ENCODE assay signal across 8 cellular contexts in genomic region chr17:75288359-75288758, GRCh38. TPM values are rescaled to one million over a fixed set of nuclear protein-coding genes. Genes with fewer than 3 reads are reported as not detected.
A peak's percentile ranks its signal among the peaks of the same experiment; 100 is the strongest.
DNase-seq lines count a peak whose midpoint lies in the region; ATAC-seq and TF ChIP-seq lines count a peak whose summit lies in the region.

No MANE protein-coding gene starts in this region.

- no peaks in the 10 kb centered on the region for H3K27me3 ChIP-seq in GM23248 (replicated peaks; ENCODE audit: insufficient read depth)

- no peak overlapping the region for H3K27ac ChIP-seq in GM23248

- in situ Hi-C loops in GM23248 (cut with MboI), result no loop called here

- H3K79me2 ChIP-seq in GM23248 (ENCODE audit: insufficient read depth), result no peaks in the 10 kb centered on the region

- DNase-seq in GM23248 (no peak), T-helper 17 cell (no peak), fibroblast of villous mesenchyme (ENCODE audit: low read depth) (no peak), skeletal muscle cell (ENCODE audit: low read depth) (no peak), AML-193 (lab: John Stamatoyannopoulos, UW) (no peak), NCI-H2107 (lab: John Stamatoyannopoulos, UW) (no peak)
- no peak for DNase-seq in stimulated activated CD4-positive, alpha-beta T cell treated with anti-CD3 and anti-CD28 coated beads, Interleukin-4, amount 100 ng/mL, for 24 hours

- WGBS in GM23248 (ENCODE audit: low coverage in 1 of 2, low lambda C conversion rate in 2 of 2, missing lambda C conversion rate in 2 of 2), 2 experiments, result 30% methylated on average over 2 of the region's 2 CpGs

- H3K4me3 ChIP-seq in GM23248 (peak overlapping the region; percentile 86), fibroblast of villous mesenchyme (ENCODE audit: low read depth, low read length) (peak overlapping the region; percentile 88), skeletal muscle cell (ENCODE audit: low read depth, low read length) (peak overlapping the region; percentile 91)

- H3K36me3 Mint-ChIP-seq in T-helper 17 cell (ENCODE audit: low read depth), result peaks cover 2% of the 10 kb centered on the region

- H3K9me3 ChIP-seq in GM23248 (ENCODE audit: low read depth) (no peaks in the 10 kb centered on the region), T-helper 17 cell (ENCODE audit: control insufficient read depth, low read length, poor library complexity, severe bottlenecking) (no peaks in the 10 kb centered on the region)

- no peaks in the 10 kb centered on the region for H4K20me1 ChIP-seq in GM23248 (ENCODE audit: insufficient read depth)

- peak overlapping the region; percentile 76 for H3K4me2 ChIP-seq in GM23248 (ENCODE audit: unreplicated experiment)

- H3K4me3 Mint-ChIP-seq in T-helper 17 cell, result peak overlapping the region; percentile 99

- TF ChIP-seq CTCF in fibroblast of villous mesenchyme (IDR thresholded peaks at IDR 0.05; ENCODE audit: insufficient read depth, low read depth, low read length), result no peak

- peak overlapping the region; percentile 86 for H3K27ac Mint-ChIP-seq in T-helper 17 cell

- H3K27me3 Mint-ChIP-seq in T-helper 17 cell, result no peaks in the 10 kb centered on the region

- H3K4me1 ChIP-seq in GM23248 (ENCODE audit: insufficient read depth), result no peaks in the 10 kb centered on the region

- H2AFZ ChIP-seq in GM23248, result peak overlapping the region; percentile 89

- peak overlapping the region; percentile 88 for H3K9ac ChIP-seq in GM23248

- no peaks in the 10 kb centered on the region for H3K9me2 ChIP-seq in GM23248 (ENCODE audit: insufficient read depth)

- ATAC-seq in T-helper 17 cell, result no peak
- no peak for ATAC-seq in GM21526 (IDR thresholded peaks at IDR 0.05; ENCODE audit: low FRiP score, unreplicated experiment)

- no peaks in the 10 kb centered on the region for H3F3A ChIP-seq in GM23248 (ENCODE audit: insufficient read depth)

- H3K4me1 Mint-ChIP-seq in T-helper 17 cell, result peaks cover 12% of the 10 kb centered on the region

- H3K36me3 ChIP-seq in GM23248 (ENCODE audit: low read depth), result no peaks in the 10 kb centered on the region

RNA-seq across cellular contexts. Expression of gene SLC25A19, which starts 0.9 kb away (rescaled TPM):
- 6.2 and 16.9 TPM in 2 replicates for total RNA-seq in GM23248 (2014; rRNA removed; shearing (Covaris generic))
- 6.7 and 6.8 TPM in 2 replicates for polyA plus RNA-seq in GM23248 (2016; fragmentation: Nextera tagmentation; extraction: Ambion mirVana)
- 10 to 100 TPM; 13.7 to 15.1 TPM for total RNA-seq in T-helper 17 cell
- 5.5 and 7.8 TPM in 2 replicates for total RNA-seq in fibroblast of villous mesenchyme

RNA-seq across cellular contexts. Expression of gene MIF4GD, which starts 17.3 kb away (rescaled TPM):
- total RNA-seq in GM23248 (2014; rRNA removed; shearing (Covaris generic)), result 10.7 and 33.1 TPM in 2 replicates
- 14.1 and 14.4 TPM in 2 replicates for polyA plus RNA-seq in GM23248 (2016; fragmentation: Nextera tagmentation; extraction: Ambion mirVana)
- 10 to 100 TPM; 27.0 to 35.0 TPM for total RNA-seq in T-helper 17 cell
- total RNA-seq in fibroblast of villous mesenchyme, result 6.0 and 6.4 TPM in 2 replicates

RNA-seq across cellular contexts. Expression of gene MRPS7, which starts 26.7 kb away (rescaled TPM):
- total RNA-seq in GM23248 (2014; rRNA removed; shearing (Covaris generic)), result 34.8 and 41.6 TPM in 2 replicates
- 87.6 and 87.8 TPM in 2 replicates for polyA plus RNA-seq in GM23248 (2016; fragmentation: Nextera tagmentation; extraction: Ambion mirVana)
- total RNA-seq in T-helper 17 cell (10 to 100 TPM; 33.9 to 35.6 TPM), fibroblast of villous mesenchyme (57.0 and 70.8 TPM in 2 replicates)

RNA-seq across cellular contexts. Expression of gene GGA3, which starts 27.0 kb away (rescaled TPM):
- 5.9 and 12.1 TPM in 2 replicates for total RNA-seq in GM23248 (2014; rRNA removed; shearing (Covaris generic))
- 15.2 and 16.0 TPM in 2 replicates for polyA plus RNA-seq in GM23248 (2016; fragmentation: Nextera tagmentation; extraction: Ambion mirVana)
- 10 to 100 TPM; 85.4 to 89.1 TPM for total RNA-seq in T-helper 17 cell
- total RNA-seq in fibroblast of villous mesenchyme, result 13.2 and 14.2 TPM in 2 replicates
